8 cellular contexts compared by ENCODE assay signal in the genomic region with DNA sequence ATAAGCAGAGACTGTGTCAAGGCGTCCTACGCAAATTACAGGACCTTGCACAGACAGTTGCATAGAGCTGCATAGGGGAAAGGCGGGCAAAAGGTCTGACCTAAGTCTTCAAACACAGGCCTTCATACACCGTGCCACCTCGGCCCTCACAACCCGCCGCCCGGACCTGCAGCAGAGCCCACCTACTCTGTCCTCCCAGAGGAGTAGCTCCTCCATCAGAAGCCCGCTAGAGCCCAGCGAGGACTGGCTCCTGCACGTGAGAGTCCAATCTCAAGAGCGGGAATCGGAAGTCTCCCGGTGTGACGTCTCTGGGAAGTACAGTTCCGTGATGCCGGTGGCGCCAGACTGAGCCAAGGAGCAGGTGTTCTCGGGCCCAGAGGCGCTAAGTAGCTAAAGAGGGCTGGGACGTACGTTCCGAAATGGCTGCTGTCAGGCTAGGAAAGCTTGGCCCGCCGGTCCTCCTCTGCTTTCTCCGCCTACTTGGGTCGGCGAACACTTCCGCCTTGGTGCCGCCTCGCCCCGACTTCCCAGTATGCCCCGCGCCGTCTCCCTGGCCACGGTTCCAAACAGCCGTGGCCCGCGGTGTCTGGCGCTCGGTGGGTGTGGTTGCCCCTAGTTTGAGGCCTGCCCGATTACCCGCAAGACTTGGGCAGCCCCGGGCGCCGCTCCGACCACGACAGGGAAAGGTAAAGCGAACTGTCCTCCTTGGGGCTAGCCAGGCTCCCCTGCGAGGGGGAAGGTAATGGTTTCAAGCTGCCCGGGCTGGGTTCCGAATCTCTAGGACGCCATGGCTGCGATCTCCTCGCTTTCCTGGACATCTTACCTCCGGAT. TPM values are rescaled to one million over a fixed set of nuclear protein-coding genes. Genes with fewer than 3 reads are reported as not detected.
DNase-seq lines count a peak whose midpoint lies in the region; TF ChIP-seq lines count a peak whose summit lies in the region.

A gene with protein sequence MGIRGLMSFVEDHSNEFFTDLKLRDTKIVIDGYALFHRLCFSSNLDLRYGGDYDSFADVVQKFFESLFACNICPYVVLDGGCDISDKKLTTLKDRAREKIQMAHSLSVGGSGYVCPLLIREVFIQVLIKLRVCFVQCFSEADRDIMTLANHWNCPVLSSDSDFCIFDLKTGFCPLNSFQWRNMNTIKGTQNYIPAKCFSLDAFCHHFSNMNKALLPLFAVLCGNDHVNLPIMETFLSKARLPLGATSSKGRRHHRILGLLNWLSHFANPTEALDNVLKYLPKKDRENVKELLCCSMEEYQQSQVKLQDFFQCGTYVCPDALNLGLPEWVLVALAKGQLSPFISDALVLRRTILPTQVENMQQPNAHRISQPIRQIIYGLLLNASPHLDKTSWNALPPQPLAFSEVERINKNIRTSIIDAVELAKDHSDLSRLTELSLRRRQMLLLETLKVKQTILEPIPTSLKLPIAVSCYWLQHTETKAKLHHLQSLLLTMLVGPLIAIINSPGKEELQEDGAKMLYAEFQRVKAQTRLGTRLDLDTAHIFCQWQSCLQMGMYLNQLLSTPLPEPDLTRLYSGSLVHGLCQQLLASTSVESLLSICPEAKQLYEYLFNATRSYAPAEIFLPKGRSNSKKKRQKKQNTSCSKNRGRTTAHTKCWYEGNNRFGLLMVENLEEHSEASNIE (minus strand): TSS at position 505 of the 831 bp plus-strand sequence. CDS start 1,519 bp downstream, outside the sequence.
A gene with protein sequence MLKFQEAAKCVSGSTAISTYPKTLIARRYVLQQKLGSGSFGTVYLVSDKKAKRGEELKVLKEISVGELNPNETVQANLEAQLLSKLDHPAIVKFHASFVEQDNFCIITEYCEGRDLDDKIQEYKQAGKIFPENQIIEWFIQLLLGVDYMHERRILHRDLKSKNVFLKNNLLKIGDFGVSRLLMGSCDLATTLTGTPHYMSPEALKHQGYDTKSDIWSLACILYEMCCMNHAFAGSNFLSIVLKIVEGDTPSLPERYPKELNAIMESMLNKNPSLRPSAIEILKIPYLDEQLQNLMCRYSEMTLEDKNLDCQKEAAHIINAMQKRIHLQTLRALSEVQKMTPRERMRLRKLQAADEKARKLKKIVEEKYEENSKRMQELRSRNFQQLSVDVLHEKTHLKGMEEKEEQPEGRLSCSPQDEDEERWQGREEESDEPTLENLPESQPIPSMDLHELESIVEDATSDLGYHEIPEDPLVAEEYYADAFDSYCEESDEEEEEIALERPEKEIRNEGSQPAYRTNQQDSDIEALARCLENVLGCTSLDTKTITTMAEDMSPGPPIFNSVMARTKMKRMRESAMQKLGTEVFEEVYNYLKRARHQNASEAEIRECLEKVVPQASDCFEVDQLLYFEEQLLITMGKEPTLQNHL (plus strand): TSS at position 557 of the 831 bp plus-strand sequence. CDS start 2,832 bp downstream, outside the sequence.

- no peak within 1 kb of the TSS for H3K4ac ChIP-seq in H9 (ENCODE audit: low read depth, low read length)

- H3K36me3 Mint-ChIP-seq in H9 (ENCODE audit: insufficient read depth in 1 of 3, low read depth in 3 of 3), result peaks cover 4 to 14% (median 13%) of the 10 kb centered on the region in 3 experiments; a peak in 6 of 7 replicates
- peaks cover 11% of the 10 kb centered on the region for H3K36me3 Mint-ChIP-seq in neural progenitor cell

- H2BK12ac ChIP-seq in H9 (ENCODE audit: insufficient read length, low read depth, low read length), result no peak within 1 kb of the TSS

- H4K20me1 ChIP-seq in H9 (ENCODE audit: control insufficient read depth, insufficient read depth, insufficient read length) (no peaks in the 10 kb centered on the region), neural progenitor cell (ENCODE audit: low read depth) (no peaks in the 10 kb centered on the region)

- no peak within 1 kb of the TSS for H4K8ac ChIP-seq in H9 (replicated peaks; ENCODE audit: insufficient read length, low read depth, low read length)

- H3K9me3 ChIP-seq in ES-I3 (ENCODE audit: control insufficient read depth, insufficient read depth, low read length), result no peaks in the 10 kb centered on the region
- H3K9me3 ChIP-seq in H9 (ENCODE audit: control insufficient read depth, low read depth, low read length), result no peaks in the 10 kb centered on the region
- no peaks in the 10 kb centered on the region for H3K9me3 ChIP-seq in neural progenitor cell (ENCODE audit: low read depth)

- H2BK120ac ChIP-seq in H9 (ENCODE audit: low read depth, low read length, poor library complexity, severe bottlenecking), result no peak within 1 kb of the TSS

- H2BK15ac ChIP-seq in H9 (ENCODE audit: low read depth, low read length), result no peak within 1 kb of the TSS

- no peak within 1 kb of the TSS for H2BK5ac ChIP-seq in H9 (ENCODE audit: insufficient read length, low read length)

- H3K56ac ChIP-seq in H9 (ENCODE audit: insufficient read length, low read depth, low read length), result no peak within 1 kb of the TSS

- H2BK20ac ChIP-seq in H9 (ENCODE audit: low read depth, low read length, poor library complexity, severe bottlenecking), result no peak within 1 kb of the TSS

- H3K9ac ChIP-seq in ES-I3 (ENCODE audit: low read depth, low read length), result peak within 1 kb of the TSS; percentile 71
- no peak within 1 kb of the TSS for H3K9ac ChIP-seq in H9 (ENCODE audit: extremely low read depth, insufficient read length, low read length)
- H3K9ac ChIP-seq in neural progenitor cell, result no peak within 1 kb of the TSS

- H3F3A ChIP-seq in neural progenitor cell (ENCODE audit: low read depth), result no peaks in the 10 kb centered on the region

- no peaks in the 10 kb centered on the region for H3K79me1 ChIP-seq in H9 (ENCODE audit: insufficient read depth, low read depth, low read length, poor library complexity, severe bottlenecking)

- H3K4me3 ChIP-seq in foreskin fibroblast (ENCODE audit: low read depth in 1 of 2, low read length in 2 of 2) (peak within 1 kb of the TSS; percentile 67 to 91), neural progenitor cell (peak within 1 kb of the TSS; percentile 32)

- H3K36me3 ChIP-seq in ES-I3 (ENCODE audit: insufficient read depth, low read length) (no peaks in the 10 kb centered on the region), neural progenitor cell (no peaks in the 10 kb centered on the region)

- H4K5ac ChIP-seq in H9 (ENCODE audit: insufficient read length, low read depth, low read length), result no peak within 1 kb of the TSS

- peaks cover 3% of the 10 kb centered on the region for H3K23me2 ChIP-seq in H9 (ENCODE audit: insufficient read length, low read depth, low read length, poor library complexity, severe bottlenecking)

- peak within 1 kb of the TSS; percentile 79; the same call in 1 of the 2 replicates for H3K14ac ChIP-seq in H9 (ENCODE audit: insufficient read depth, low read length)

- H3K18ac ChIP-seq in H9 (ENCODE audit: insufficient read length, low read depth, low read length), result peak within 1 kb of the TSS; percentile 44

- no peak within 1 kb of the TSS for H3K23ac ChIP-seq in H9 (ENCODE audit: insufficient read length, low read depth, low read length)

- H3T11ph ChIP-seq in H9 (ENCODE audit: low read length), result no peak within 1 kb of the TSS

- no peak for TF ChIP-seq CTCF in H9 (conservative IDR thresholded peaks at IDR 0.05)
- TF ChIP-seq CTCF in foreskin fibroblast (IDR thresholded peaks at IDR 0.05; ENCODE audit: low read depth, low read length), result no peak
- TF ChIP-seq CTCF in neural progenitor cell (IDR thresholded peaks at IDR 0.05), result no peak

- WGBS in H9 (ENCODE audit: extremely low coverage, insufficient read length, low lambda C conversion rate), result no CpG with 5 or more reads among the region's 56 CpGs

- H2AK5ac ChIP-seq in H9 (ENCODE audit: insufficient read length, low read length), result no peak within 1 kb of the TSS

- H2AFZ ChIP-seq in H9 (ENCODE audit: low read length), result no peak within 1 kb of the TSS
- no peak within 1 kb of the TSS for H2AFZ ChIP-seq in neural progenitor cell (replicated peaks)

- H3K27me3 ChIP-seq in H9 (ENCODE audit: insufficient read depth, low read length) (no peaks in the 10 kb centered on the region), neural progenitor cell (no peaks in the 10 kb centered on the region)

- DNase-seq in H9, result peak; percentile 78
- DNase-seq in M059J (ENCODE audit: low read depth), result peak; percentile 93
- DNase-seq in activated gamma-delta T cell (lab: John Stamatoyannopoulos, UW), result peak; percentile 86
- DNase-seq in foreskin fibroblast, result peak; percentile 81 to 94
- DNase-seq in neural progenitor cell (ENCODE audit: low spot score), result peak; percentile 50
- peak; percentile 81 for DNase-seq in stromal cell of bone marrow (ENCODE audit: low read depth)

- no peaks in the 10 kb centered on the region for H3K9me3 Mint-ChIP-seq in H9
- H3K9me3 Mint-ChIP-seq in neural progenitor cell, result peaks cover 5% of the 10 kb centered on the region

- no peaks in the 10 kb centered on the region for H3K27me3 Mint-ChIP-seq in H9 (ENCODE audit: low read depth)
- H3K27me3 Mint-ChIP-seq in neural progenitor cell (ENCODE audit: insufficient read depth, low read depth), result peaks cover 2% of the 10 kb centered on the region

- H3K79me2 ChIP-seq in H9 (ENCODE audit: insufficient read depth, low read length) (no peaks in the 10 kb centered on the region), neural progenitor cell (ENCODE audit: low read depth) (no peaks in the 10 kb centered on the region)

- H3K4me2 ChIP-seq in H9 (ENCODE audit: insufficient read depth, insufficient read length, low read length) (peak within 1 kb of the TSS; percentile 39), neural progenitor cell (peak within 1 kb of the TSS; percentile 48)

- no peak within 1 kb of the TSS for H4K91ac ChIP-seq in H9 (ENCODE audit: insufficient read length, low read depth, low read length)

- H3K27ac ChIP-seq in H9 (ENCODE audit: insufficient read length, low read depth, low read length), result no peak within 1 kb of the TSS
- H3K27ac ChIP-seq in neural progenitor cell, result no peak within 1 kb of the TSS

- H3K4me1 Mint-ChIP-seq in H9, result peaks cover 18 to 20% of the 10 kb centered on the region in 2 experiments
- peaks cover 14% of the 10 kb centered on the region for H3K4me1 Mint-ChIP-seq in neural progenitor cell

- H3K4me1 ChIP-seq in ES-I3 (ENCODE audit: insufficient read depth, low read length), result no peaks in the 10 kb centered on the region
- H3K4me1 ChIP-seq in H9 (ENCODE audit: insufficient read depth, low read length), result no peaks in the 10 kb centered on the region
- H3K4me1 ChIP-seq in neural progenitor cell, result no peaks in the 10 kb centered on the region

- H3K27ac Mint-ChIP-seq in H9 (peak within 1 kb of the TSS; percentile 40 to 96 (median 65); a peak in 4 of 7 replicates), neural progenitor cell (peak within 1 kb of the TSS; percentile 32)

- peak; percentile 86 for TF ChIP-seq POLR2A in Raji (IDR thresholded peaks at IDR 0.05; ENCODE audit: insufficient read depth, low read depth, low read length)

- H3K4me3 Mint-ChIP-seq in H9 (peak within 1 kb of the TSS; percentile 83 to 84), neural progenitor cell (peak within 1 kb of the TSS; percentile 84)

RNA-seq across cellular contexts. Expression of the first gene that starts in this region (rescaled TPM):
- total RNA-seq in H9 (2021), result 9.7 and 10.1 TPM in 2 replicates
- 12.2 and 17.6 TPM in 2 replicates for total RNA-seq in M059J (2014; rRNA removed; shearing (Covaris generic))
- total RNA-seq in neural progenitor cell (ENCODE audit: low replicate concordance), result 1.4 and 3.1 TPM in 2 replicates

RNA-seq across cellular contexts. Expression of the second gene that starts in this region (rescaled TPM):
- total RNA-seq in H9 (2021), result 1.3 and 2.5 TPM in 2 replicates
- 3.4 and 8.1 TPM in 2 replicates for total RNA-seq in M059J (2014; rRNA removed; shearing (Covaris generic))
- 1.1 and 8.1 TPM in 2 replicates for total RNA-seq in neural progenitor cell (ENCODE audit: low replicate concordance)
